ENCODE assay signal across 8 cellular contexts in the genomic region with DNA sequence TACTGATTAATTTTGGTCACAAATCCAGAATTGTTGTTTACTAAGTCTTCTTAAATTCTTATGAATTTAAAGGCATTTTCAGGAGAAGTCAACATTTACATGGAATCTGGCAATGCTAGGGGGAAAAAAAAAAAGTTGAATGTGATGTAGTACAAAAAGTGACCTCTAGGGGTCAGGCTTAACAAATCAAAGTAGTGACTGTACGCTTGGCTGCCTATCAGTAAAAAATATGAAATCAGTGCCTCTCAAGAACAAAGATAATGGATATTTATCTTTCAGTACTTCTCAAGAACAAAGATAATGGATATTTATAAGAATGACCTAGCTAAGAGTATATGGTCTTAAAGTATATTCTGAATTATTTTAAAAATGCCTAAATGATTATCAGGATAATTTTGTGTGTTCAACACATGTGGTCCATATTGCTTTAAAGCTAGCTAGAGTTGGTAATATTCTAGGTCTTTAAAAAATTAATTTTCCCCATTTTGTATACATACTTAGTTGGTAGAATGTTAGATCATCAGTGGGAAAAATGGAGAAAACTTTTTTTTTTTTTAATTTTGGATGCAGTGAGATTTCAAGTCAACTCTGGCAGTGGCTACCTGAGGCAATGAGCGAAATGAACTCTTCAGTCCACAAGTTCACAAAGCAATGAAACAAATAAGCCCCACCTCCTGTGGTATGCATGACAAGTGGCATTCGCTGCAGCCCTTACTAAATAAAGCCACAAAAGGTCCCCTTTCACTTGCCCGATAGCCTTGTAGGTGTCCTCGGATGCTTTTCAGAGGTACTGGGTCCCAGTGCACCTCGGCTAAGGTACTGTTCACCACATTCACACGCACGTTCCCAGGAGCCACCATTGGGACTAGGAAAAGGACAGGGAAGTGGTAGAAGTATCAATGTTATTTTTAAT. TPM values are rescaled to one million over a fixed set of nuclear protein-coding genes. Genes with fewer than 3 reads are reported as not detected.
DNase-seq lines count a peak whose midpoint lies in the region; ATAC-seq and TF ChIP-seq lines count a peak whose summit lies in the region.

No MANE protein-coding gene starts in this region.

- no peak overlapping the region for H3K27ac Mint-ChIP-seq in osteocyte (ENCODE audit: unreplicated experiment)
- H3K27ac Mint-ChIP-seq in stimulated activated effector memory CD8-positive, alpha-beta T cell treated with anti-CD3 and anti-CD28 coated beads, Interleukin-12 subunit alpha, Interleukin-12 subunit beta, amount 100 ng/mL, for 72 hours = no peak overlapping the region

- H3K27me3 Mint-ChIP-seq in osteocyte (ENCODE audit: unreplicated experiment) = no peaks in the 10 kb centered on the region

- peaks cover 29% of the 10 kb centered on the region for H3K36me3 Mint-ChIP-seq in osteocyte (ENCODE audit: unreplicated experiment)
- no peaks in the 10 kb centered on the region for H3K36me3 Mint-ChIP-seq in stimulated activated effector memory CD8-positive, alpha-beta T cell treated with anti-CD3 and anti-CD28 coated beads, Interleukin-12 subunit alpha, Interleukin-12 subunit beta, amount 100 ng/mL, for 72 hours

- H3K4me3 Mint-ChIP-seq in osteocyte (ENCODE audit: unreplicated experiment) = no peak overlapping the region
- H3K4me3 Mint-ChIP-seq in stimulated activated effector memory CD8-positive, alpha-beta T cell treated with anti-CD3 and anti-CD28 coated beads, Interleukin-12 subunit alpha, Interleukin-12 subunit beta, amount 100 ng/mL, for 72 hours = no peak overlapping the region

- DNase-seq in AG20443 (ENCODE audit: low spot score) (peak; percentile 51), NCI-H1048 (lab: John Stamatoyannopoulos, UW) (peak; percentile 4), fibroblast of the conjunctiva (ENCODE audit: low read depth) (peak; percentile 51), osteocyte (ENCODE audit: extremely low spot score, unreplicated experiment) (no peak)
- no peak for DNase-seq in stimulated activated effector memory CD8-positive, alpha-beta T cell treated with anti-CD3 and anti-CD28 coated beads, Interleukin-12 subunit alpha, Interleukin-12 subunit beta, amount 100 ng/mL, for 72 hours (ENCODE audit: low spot score in 2 of 2)

- no peaks in the 10 kb centered on the region for H3K9me3 Mint-ChIP-seq in osteocyte (ENCODE audit: unreplicated experiment)
- H3K9me3 Mint-ChIP-seq in stimulated activated effector memory CD8-positive, alpha-beta T cell treated with anti-CD3 and anti-CD28 coated beads, Interleukin-12 subunit alpha, Interleukin-12 subunit beta, amount 100 ng/mL, for 72 hours = no peaks in the 10 kb centered on the region

- ATAC-seq in GM18867 (IDR thresholded peaks at IDR 0.05; ENCODE audit: unreplicated experiment) = peak; percentile 62
- peak; percentile 84 for ATAC-seq in SK-N-SH treated with all-trans-retinoic acid at 6 μM for 48 hours
- no peak for ATAC-seq in stimulated activated effector memory CD8-positive, alpha-beta T cell treated with anti-CD3 and anti-CD28 coated beads, Interleukin-12 subunit alpha, Interleukin-12 subunit beta, amount 100 ng/mL, for 72 hours
- ATAC-seq in GM19395 (IDR thresholded peaks at IDR 0.05; ENCODE audit: unreplicated experiment) = no peak

- H3K4me1 Mint-ChIP-seq in osteocyte (ENCODE audit: unreplicated experiment) = no peaks in the 10 kb centered on the region
- H3K4me1 Mint-ChIP-seq in stimulated activated effector memory CD8-positive, alpha-beta T cell treated with anti-CD3 and anti-CD28 coated beads, Interleukin-12 subunit alpha, Interleukin-12 subunit beta, amount 100 ng/mL, for 72 hours = no peaks in the 10 kb centered on the region

- TF ChIP-seq CTCF in osteocyte (IDR thresholded peaks at IDR 0.05) = peak; percentile 74

TF ChIP-seq in SK-N-SH treated with all-trans-retinoic acid at 6 μM for 48 hours, 23 proteins besides CTCF, POLR2A, EP300 and RAD21 (continues in another document):
- TF ChIP-seq ZC3H10 (CRISPR knock-in tag; IDR thresholded peaks at IDR 0.05) = no peak
- TF ChIP-seq GLIS3 (CRISPR knock-in tag; IDR thresholded peaks at IDR 0.05) = no peak
- no peak for TF ChIP-seq CSDC2 (CRISPR knock-in tag; IDR thresholded peaks at IDR 0.05)
- TF ChIP-seq, protein P1, sequence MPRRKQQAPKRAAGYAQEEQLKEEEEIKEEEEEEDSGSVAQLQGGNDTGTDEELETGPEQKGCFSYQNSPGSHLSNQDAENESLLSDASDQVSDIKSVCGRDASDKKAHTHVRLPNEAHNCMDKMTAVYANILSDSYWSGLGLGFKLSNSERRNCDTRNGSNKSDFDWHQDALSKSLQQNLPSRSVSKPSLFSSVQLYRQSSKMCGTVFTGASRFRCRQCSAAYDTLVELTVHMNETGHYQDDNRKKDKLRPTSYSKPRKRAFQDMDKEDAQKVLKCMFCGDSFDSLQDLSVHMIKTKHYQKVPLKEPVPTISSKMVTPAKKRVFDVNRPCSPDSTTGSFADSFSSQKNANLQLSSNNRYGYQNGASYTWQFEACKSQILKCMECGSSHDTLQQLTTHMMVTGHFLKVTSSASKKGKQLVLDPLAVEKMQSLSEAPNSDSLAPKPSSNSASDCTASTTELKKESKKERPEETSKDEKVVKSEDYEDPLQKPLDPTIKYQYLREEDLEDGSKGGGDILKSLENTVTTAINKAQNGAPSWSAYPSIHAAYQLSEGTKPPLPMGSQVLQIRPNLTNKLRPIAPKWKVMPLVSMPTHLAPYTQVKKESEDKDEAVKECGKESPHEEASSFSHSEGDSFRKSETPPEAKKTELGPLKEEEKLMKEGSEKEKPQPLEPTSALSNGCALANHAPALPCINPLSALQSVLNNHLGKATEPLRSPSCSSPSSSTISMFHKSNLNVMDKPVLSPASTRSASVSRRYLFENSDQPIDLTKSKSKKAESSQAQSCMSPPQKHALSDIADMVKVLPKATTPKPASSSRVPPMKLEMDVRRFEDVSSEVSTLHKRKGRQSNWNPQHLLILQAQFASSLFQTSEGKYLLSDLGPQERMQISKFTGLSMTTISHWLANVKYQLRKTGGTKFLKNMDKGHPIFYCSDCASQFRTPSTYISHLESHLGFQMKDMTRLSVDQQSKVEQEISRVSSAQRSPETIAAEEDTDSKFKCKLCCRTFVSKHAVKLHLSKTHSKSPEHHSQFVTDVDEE (CRISPR knock-in tag; IDR thresholded peaks at IDR 0.05) = no peak
- TF ChIP-seq ZFP30 (CRISPR knock-in tag; IDR thresholded peaks at IDR 0.05) = no peak
- TF ChIP-seq TOX (CRISPR knock-in tag; IDR thresholded peaks at IDR 0.05; ENCODE audit: borderline replicate concordance) = no peak
- no peak for TF ChIP-seq ZNF8 (CRISPR knock-in tag; IDR thresholded peaks at IDR 0.05)
- TF ChIP-seq, protein P2, sequence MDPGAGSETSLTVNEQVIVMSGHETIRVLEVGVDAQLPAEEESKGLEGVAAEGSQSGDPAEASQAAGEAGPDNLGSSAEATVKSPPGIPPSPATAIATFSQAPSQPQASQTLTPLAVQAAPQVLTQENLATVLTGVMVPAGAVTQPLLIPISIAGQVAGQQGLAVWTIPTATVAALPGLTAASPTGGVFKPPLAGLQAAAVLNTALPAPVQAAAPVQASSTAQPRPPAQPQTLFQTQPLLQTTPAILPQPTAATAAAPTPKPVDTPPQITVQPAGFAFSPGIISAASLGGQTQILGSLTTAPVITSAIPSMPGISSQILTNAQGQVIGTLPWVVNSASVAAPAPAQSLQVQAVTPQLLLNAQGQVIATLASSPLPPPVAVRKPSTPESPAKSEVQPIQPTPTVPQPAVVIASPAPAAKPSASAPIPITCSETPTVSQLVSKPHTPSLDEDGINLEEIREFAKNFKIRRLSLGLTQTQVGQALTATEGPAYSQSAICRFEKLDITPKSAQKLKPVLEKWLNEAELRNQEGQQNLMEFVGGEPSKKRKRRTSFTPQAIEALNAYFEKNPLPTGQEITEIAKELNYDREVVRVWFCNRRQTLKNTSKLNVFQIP (CRISPR knock-in tag; IDR thresholded peaks at IDR 0.05; ENCODE audit: borderline replicate concordance, low read depth) = no peak
- TF ChIP-seq ZFP3 (CRISPR knock-in tag; IDR thresholded peaks at IDR 0.05) = no peak
- no peak for TF ChIP-seq BACH2 (CRISPR knock-in tag; IDR thresholded peaks at IDR 0.05; ENCODE audit: borderline replicate concordance)
- TF ChIP-seq ZNF70 (CRISPR knock-in tag; IDR thresholded peaks at IDR 0.05) = no peak
- no peak for TF ChIP-seq ARNTL (CRISPR knock-in tag; IDR thresholded peaks at IDR 0.05; ENCODE audit: borderline replicate concordance, low read depth)
- no peak for TF ChIP-seq ESRRG (CRISPR knock-in tag; IDR thresholded peaks at IDR 0.05)
- TF ChIP-seq, protein P3, sequence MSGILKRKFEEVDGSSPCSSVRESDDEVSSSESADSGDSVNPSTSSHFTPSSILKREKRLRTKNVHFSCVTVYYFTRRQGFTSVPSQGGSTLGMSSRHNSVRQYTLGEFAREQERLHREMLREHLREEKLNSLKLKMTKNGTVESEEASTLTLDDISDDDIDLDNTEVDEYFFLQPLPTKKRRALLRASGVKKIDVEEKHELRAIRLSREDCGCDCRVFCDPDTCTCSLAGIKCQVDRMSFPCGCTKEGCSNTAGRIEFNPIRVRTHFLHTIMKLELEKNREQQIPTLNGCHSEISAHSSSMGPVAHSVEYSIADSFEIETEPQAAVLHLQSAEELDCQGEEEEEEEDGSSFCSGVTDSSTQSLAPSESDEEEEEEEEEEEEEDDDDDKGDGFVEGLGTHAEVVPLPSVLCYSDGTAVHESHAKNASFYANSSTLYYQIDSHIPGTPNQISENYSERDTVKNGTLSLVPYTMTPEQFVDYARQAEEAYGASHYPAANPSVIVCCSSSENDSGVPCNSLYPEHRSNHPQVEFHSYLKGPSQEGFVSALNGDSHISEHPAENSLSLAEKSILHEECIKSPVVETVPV (CRISPR knock-in tag; IDR thresholded peaks at IDR 0.05) = no peak
- TF ChIP-seq ZNF565 (CRISPR knock-in tag; conservative IDR thresholded peaks at IDR 0.05; ENCODE audit: low read depth) = no peak
- no peak for TF ChIP-seq TCF4 (CRISPR knock-in tag; IDR thresholded peaks at IDR 0.05; ENCODE audit: borderline replicate concordance)
- no peak for TF ChIP-seq PPARA (CRISPR knock-in tag; IDR thresholded peaks at IDR 0.05; ENCODE audit: borderline replicate concordance)
- TF ChIP-seq SNAI2 (CRISPR knock-in tag; IDR thresholded peaks at IDR 0.05) = no peak
- TF ChIP-seq RARB (CRISPR knock-in tag; IDR thresholded peaks at IDR 0.05) = no peak

RNA-seq across cellular contexts. Expression of a gene that starts 51.2 kb away (rescaled TPM):
- 0.75 and 1.1 TPM in 2 replicates for total RNA-seq in osteocyte

Comparison
In these comparisons a context has a peak if more than half of its experiments do, and no peak if none do; other contexts are left out.
1. DNase-seq: peak in AG20443 (single experiment), NCI-H1048 (single experiment) and fibroblast of the conjunctiva (single experiment); none in osteocyte (single experiment) and stimulated activated effector memory CD8-positive, alpha-beta T cell treated with anti-CD3 and anti-CD28 coated beads, Interleukin-12 subunit alpha, Interleukin-12 subunit beta, amount 100 ng/mL, for 72 hours (0 of 2).
2. ATAC-seq: peak in GM18867 (single experiment) and SK-N-SH treated with all-trans-retinoic acid at 6 μM for 48 hours (single experiment); none in stimulated activated effector memory CD8-positive, alpha-beta T cell treated with anti-CD3 and anti-CD28 coated beads, Interleukin-12 subunit alpha, Interleukin-12 subunit beta, amount 100 ng/mL, for 72 hours (single experiment) and GM19395 (single experiment).